15 cellular contexts compared by ENCODE assay signal in the genomic region with DNA sequence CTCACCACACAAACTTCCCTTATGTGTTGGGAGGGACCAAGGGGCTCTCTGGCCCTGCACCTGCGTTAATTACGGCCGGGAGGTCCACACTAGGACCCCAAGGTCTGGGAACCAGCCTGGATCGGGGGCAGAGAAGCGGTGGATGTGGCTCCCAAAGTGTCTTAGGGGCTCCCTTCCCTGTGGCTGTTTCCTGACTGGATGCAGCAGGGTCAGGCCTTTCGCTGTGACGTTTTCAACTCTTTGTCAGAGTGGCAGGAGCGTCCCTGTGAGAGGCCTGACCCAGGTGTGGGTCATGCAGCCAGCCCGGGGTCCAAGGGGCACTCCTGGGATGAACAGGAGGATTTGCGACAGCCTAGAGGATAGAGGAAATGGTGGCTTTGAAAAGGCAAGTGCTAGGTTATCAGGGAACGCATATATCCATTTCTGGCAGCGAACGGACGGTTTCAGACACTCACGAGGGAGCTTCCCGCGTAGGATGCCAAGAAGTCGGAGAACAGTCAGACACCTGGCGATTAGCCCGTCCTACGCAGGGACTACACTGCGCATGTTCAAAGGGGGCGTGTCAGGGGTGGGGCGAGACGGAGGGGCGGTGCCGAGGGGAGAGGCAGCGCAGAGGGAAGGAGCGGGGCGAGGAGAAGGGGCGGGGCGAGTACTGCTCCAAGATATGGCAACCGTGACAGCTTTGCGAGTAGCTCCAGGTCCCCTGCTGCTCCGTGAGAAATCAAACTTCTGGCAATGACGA. TPM values are rescaled to one million over a fixed set of nuclear protein-coding genes. Genes with fewer than 3 reads are reported as not detected.
DNase-seq lines count a peak whose midpoint lies in the region; ATAC-seq and TF ChIP-seq lines count a peak whose summit lies in the region.
"Had no signal": no experiment of that assay in that cellular context is flagged by ENCODE, and none has a peak within 500 bp of the region (broad histone marks: within the 10 kb centered on the region; RNA-seq: fewer than 3 reads in every experiment).

No MANE protein-coding gene starts in this region.

- in situ Hi-C loops in HAP-1 (cut with MboI; ENCODE audit: low sequenced_read_pairs): no loop called here

- H3K27ac Mint-ChIP-seq in osteocyte (ENCODE audit: unreplicated experiment): no peak overlapping the region
- H3K27ac Mint-ChIP-seq: naive thymus-derived CD4-positive, alpha-beta T cell had no signal

- H3K36me3 ChIP-seq in aorta (ENCODE audit: control insufficient read depth in 1 of 2, insufficient read depth in 2 of 2, low read length in 1 of 2): no peaks in the 10 kb centered on the region
- no peaks in the 10 kb centered on the region for H3K36me3 ChIP-seq in HAP-1 (replicated peaks)
- H3K36me3 ChIP-seq: SJCRH30, WERI-Rb-1 had no signal

- DNase-seq in Right ventricle myocardium inferior (ENCODE audit: missing footprints) (peak; percentile 79), cardiac septum (ENCODE audit: low spot score) (no peak), fibroblast of mammary gland (ENCODE audit: low read depth) (peak; percentile 36), osteocyte (ENCODE audit: extremely low spot score, unreplicated experiment) (peak; percentile 80), aorta (peak in 1 of 2 donors; percentile 84), HAP-1 (ENCODE audit: low spot score in 2 of 2) (no peak), NCI-H446 treated with DMSO at 0.1 percent for 48 hours (lab: John Stamatoyannopoulos, UW) (no peak)
- no peak for DNase-seq in stimulated activated naive CD8-positive, alpha-beta T cell treated with anti-CD3 and anti-CD28 coated beads, Interleukin-15, Interleukin-2, amounts not matched to agents 100 U/mL and 50 U/mL, for 24 hours
- DNase-seq: naive thymus-derived CD4-positive, alpha-beta T cell; NCI-H524; SJCRH30; WERI-Rb-1 had no signal

- H3K27me3 Mint-ChIP-seq in osteocyte (ENCODE audit: unreplicated experiment): no peaks in the 10 kb centered on the region
- H3K27me3 Mint-ChIP-seq: naive thymus-derived CD4-positive, alpha-beta T cell had no signal

- no peak overlapping the region for H3K4me3 Mint-ChIP-seq in osteocyte (ENCODE audit: unreplicated experiment)
- H3K4me3 Mint-ChIP-seq: naive thymus-derived CD4-positive, alpha-beta T cell had no signal

- 27 to 28% methylated on average over 36 of the region's 36 CpGs for WGBS in aorta, 2 donors

- H3K27me3 ChIP-seq in aorta (ENCODE audit: control insufficient read depth in 1 of 2, insufficient read depth in 2 of 2, low read length in 1 of 2): no peaks in the 10 kb centered on the region
- H3K27me3 ChIP-seq in HAP-1 (ENCODE audit: low read depth): no peaks in the 10 kb centered on the region
- H3K27me3 ChIP-seq: SJCRH30 had no signal

- no peak for TF ChIP-seq CTCF in fibroblast of mammary gland (conservative IDR thresholded peaks at IDR 0.05; ENCODE audit: control insufficient read depth, insufficient read depth, low read depth, low read length)
- TF ChIP-seq CTCF in osteocyte (IDR thresholded peaks at IDR 0.05): no peak

- H3K4me3 ChIP-seq in fibroblast of mammary gland (ENCODE audit: control insufficient read depth, low read depth, low read length): peak overlapping the region; percentile 16
- no peak overlapping the region for H3K4me3 ChIP-seq in aorta (ENCODE audit: low read length in 2 of 2)
- no peak overlapping the region for H3K4me3 ChIP-seq in HAP-1
- H3K4me3 ChIP-seq: SJCRH30, smooth muscle cell had no signal

- H3K27ac ChIP-seq in aorta (ENCODE audit: low read depth in 1 of 2, low read length in 2 of 2): no peak overlapping the region
- H3K27ac ChIP-seq: HL-60, SJCRH30, WERI-Rb-1 had no signal

- no peaks in the 10 kb centered on the region for H3K4me1 Mint-ChIP-seq in osteocyte (ENCODE audit: unreplicated experiment)
- H3K4me1 Mint-ChIP-seq: naive thymus-derived CD4-positive, alpha-beta T cell had no signal

- H3K9me3 ChIP-seq in aorta (ENCODE audit: control insufficient read depth, low read length) (peaks cover 3% of the 10 kb centered on the region), HAP-1 (no peaks in the 10 kb centered on the region; the same call in 1 of the 2 replicates)
- H3K9me3 ChIP-seq: SJCRH30 had no signal

- no peaks in the 10 kb centered on the region for H3K36me3 Mint-ChIP-seq in osteocyte (ENCODE audit: unreplicated experiment)

- ATAC-seq in Right ventricle myocardium inferior: peak; percentile 95
- peak; percentile 85 for ATAC-seq in aorta (ENCODE audit: low FRiP score)
- ATAC-seq in stimulated activated naive CD8-positive, alpha-beta T cell treated with anti-CD3 and anti-CD28 coated beads, Interleukin-15, Interleukin-2, amounts not matched to agents 100 U/mL and 50 U/mL, for 24 hours: no peak
- ATAC-seq: naive thymus-derived CD4-positive, alpha-beta T cell had no signal

- H3K4me1 ChIP-seq in aorta (ENCODE audit: control insufficient read depth in 1 of 2, insufficient read depth in 2 of 2, low read length in 2 of 2): no peaks in the 10 kb centered on the region
- H3K4me1 ChIP-seq in HAP-1: no peaks in the 10 kb centered on the region
- H3K4me1 ChIP-seq: SJCRH30 had no signal

- peaks cover 40% of the 10 kb centered on the region for H3K9me3 Mint-ChIP-seq in osteocyte (ENCODE audit: unreplicated experiment)

- intact Hi-C loops in Right ventricle myocardium inferior (cut with DNase I): no loop called here
- intact Hi-C loops in cardiac septum (cut with DNase I): no loop called here
- intact Hi-C loops in aorta (cut with DNase I): no loop called here

RNA-seq across cellular contexts. Expression of a gene that starts 46.2 kb away (rescaled TPM):
- total RNA-seq in Right ventricle myocardium inferior: not detected
- not detected for total RNA-seq in cardiac septum
- total RNA-seq in osteocyte: not detected in 2 replicates
- total RNA-seq in aorta: not detected
- polyA plus RNA-seq in aorta: not detected
- total RNA-seq: naive thymus-derived CD4-positive, alpha-beta T cell; SJCRH30; smooth muscle cell; urinary bladder had no signal
- polyA plus RNA-seq: naive thymus-derived CD4-positive, alpha-beta T cell; smooth muscle cell; urinary bladder had no signal

Comparison
In these comparisons a context has a peak if more than half of its experiments do, and no peak if none do; other contexts are left out.
1. DNase-seq: peak in Right ventricle myocardium inferior (single experiment), fibroblast of mammary gland (single experiment) and osteocyte (single experiment); none in cardiac septum (single experiment), HAP-1 (0 of 2), NCI-H446 treated with DMSO at 0.1 percent for 48 hours (single experiment) and stimulated activated naive CD8-positive, alpha-beta T cell treated with anti-CD3 and anti-CD28 coated beads, Interleukin-15, Interleukin-2, amounts not matched to agents 100 U/mL and 50 U/mL, for 24 hours (single experiment).